ENCODE assay signal across 26 cellular contexts in genomic region chr16:12146966-12147365, GRCh38.
DNase-seq lines count a peak whose midpoint lies in the region; ATAC-seq and TF ChIP-seq lines count a peak whose summit lies in the region.
"Had no signal": no experiment of that assay in that cellular context is flagged by ENCODE, and none has a peak within 500 bp of the region (broad histone marks: within the 10 kb centered on the region; RNA-seq: fewer than 3 reads in every experiment).

No MANE protein-coding gene starts in this region.

- no peak overlapping the region for H2AK5ac ChIP-seq in mesendoderm (ENCODE audit: low read length)

- no peak overlapping the region for H3K4me2 ChIP-seq in mesendoderm (ENCODE audit: low read length)
- H3K4me2 ChIP-seq: smooth muscle cell had no signal

- peak overlapping the region; percentile 84 for H3K27ac Mint-ChIP-seq in CD4-positive, alpha-beta T cell
- H3K27ac Mint-ChIP-seq: activated CD4-positive, alpha-beta T cell treated with anti-CD3 and anti-CD28 coated beads, Interleukin-2, amount 10 ng/mL, durations not matched to agents 24 days and 14 days; activated CD8-positive, alpha-beta memory T cell treated with anti-CD3 and anti-CD28 coated beads, Interleukin-2, amount 10 ng/mL, durations not matched to agents 7 days and 5 days; activated T-cell treated with anti-CD3 and anti-CD28 coated beads, Interleukin-2, amount 50 U/mL, for 72 hours; CD14-positive monocyte; T-helper 1 cell treated with Interleukin-12 subunit alpha and Interleukin-12 subunit beta and Interleukin-4 antibody, amounts not matched to agents 30 μg/mL and 1 μg/mL, for 36 hours had no signal

- H3K79me2 ChIP-seq in mesendoderm (ENCODE audit: control insufficient read depth, insufficient read depth, low read length), result no peaks in the 10 kb centered on the region

- no peak overlapping the region for H2BK5ac ChIP-seq in mesendoderm (ENCODE audit: low read length)

- no peak overlapping the region for H2BK120ac ChIP-seq in mesendoderm (ENCODE audit: low read depth, low read length)

- H4K5ac ChIP-seq in mesendoderm (ENCODE audit: low read length), result no peak overlapping the region

- H4K8ac ChIP-seq in mesendoderm (ENCODE audit: low read depth, low read length), result no peak overlapping the region

- no peak overlapping the region for H3K4me3 ChIP-seq in AG10803 (ENCODE audit: low read length)
- no peak overlapping the region for H3K4me3 ChIP-seq in mesendoderm (ENCODE audit: low read length)
- H3K4me3 ChIP-seq: GM23248, Peyer's patch, smooth muscle cell, tibial artery had no signal

- no peaks in the 10 kb centered on the region for H3K36me3 ChIP-seq in mesendoderm (ENCODE audit: control insufficient read depth, insufficient read depth, low read length)
- H3K36me3 ChIP-seq: Peyer's patch, tibial artery had no signal

- DNase-seq in AG10803 (ENCODE audit: low read depth) (peak; percentile 42), NCI-H2171 (lab: John Stamatoyannopoulos, UW) (peak; percentile 29), mesendoderm (no peak), NCI-H524 treated with DMSO at 0.1 percent for 48 hours (lab: John Stamatoyannopoulos, UW) (no peak), hippocampal formation (lab: John Stamatoyannopoulos, UW) (no peak), T-helper 9 cell (no peak)
- DNase-seq in CD4-positive, alpha-beta T cell, result no peak
- DNase-seq: activated CD4-positive, alpha-beta T cell treated with anti-CD3 and anti-CD28 coated beads, Interleukin-2, amount 10 ng/mL, durations not matched to agents 24 days and 14 days; activated CD8-positive, alpha-beta memory T cell treated with anti-CD3 and anti-CD28 coated beads, Interleukin-2, amount 10 ng/mL, durations not matched to agents 7 days and 5 days; activated T-cell treated with anti-CD3 and anti-CD28 coated beads, Interleukin-2, amount 50 U/mL, for 72 hours; cerebellar nuclear complex; dorsolateral prefrontal cortex; GM23248; kidney glomerular epithelial cell; NCI-H2107; NCI-H510A; NK-92 treated with Interleukin-12 subunit alpha and Interleukin-12 subunit beta, amount 100 ng/mL, for 24 hours; Peyer's patch; stimulated activated CD4-positive, alpha-beta T cell treated with anti-CD3 and anti-CD28 coated beads, Interleukin-2, amount 100 ng/mL, for 48 hours; stimulated activated naive CD4-positive, alpha-beta T cell treated with Interleukin-2 at 50 U/mL for 16 hours; tibial artery had no signal

- ATAC-seq in CD4-positive, alpha-beta T cell (ENCODE audit: poor library complexity), result no peak
- no peak for ATAC-seq in HG03135 (IDR thresholded peaks at IDR 0.05; ENCODE audit: unreplicated experiment)
- ATAC-seq: activated CD8-positive, alpha-beta memory T cell treated with anti-CD3 and anti-CD28 coated beads, Interleukin-2, amount 10 ng/mL, durations not matched to agents 7 days and 5 days; activated naive CD4-positive, alpha-beta T cell treated with anti-CD3 and anti-CD28 coated beads, Interleukin-2, amount 50 U/mL, for 72 hours; activated T-cell treated with anti-CD3 and anti-CD28 coated beads, Interleukin-2, amount 50 U/mL, for 72 hours had no signal

- no peak overlapping the region for H3K9ac ChIP-seq in mesendoderm (ENCODE audit: low read length)
- H3K9ac ChIP-seq: GM23248 had no signal

- H3K79me1 ChIP-seq in mesendoderm (ENCODE audit: low read length), result no peaks in the 10 kb centered on the region

- no peaks in the 10 kb centered on the region for H3K9me3 Mint-ChIP-seq in CD4-positive, alpha-beta T cell
- H3K9me3 Mint-ChIP-seq: activated CD4-positive, alpha-beta T cell treated with anti-CD3 and anti-CD28 coated beads, Interleukin-2, amount 10 ng/mL, durations not matched to agents 24 days and 14 days; activated naive CD4-positive, alpha-beta T cell treated with anti-CD3 and anti-CD28 coated beads, Interleukin-2, amount 50 U/mL, for 72 hours; activated T-cell treated with anti-CD3 and anti-CD28 coated beads, Interleukin-2, amount 50 U/mL, for 72 hours; CD14-positive monocyte; T-helper 1 cell treated with Interleukin-12 subunit alpha and Interleukin-12 subunit beta and Interleukin-4 antibody, amounts not matched to agents 30 μg/mL and 1 μg/mL, for 36 hours had no signal

- H3K27ac ChIP-seq in CD4-positive, alpha-beta T cell (ENCODE audit: low read depth, low read length), result no peak overlapping the region
- no peak overlapping the region for H3K27ac ChIP-seq in mesendoderm (ENCODE audit: low read depth, low read length)
- H3K27ac ChIP-seq: GM23248, Peyer's patch, tibial artery had no signal

- no peak overlapping the region for H3K56ac ChIP-seq in mesendoderm (ENCODE audit: low read length)

- no peaks in the 10 kb centered on the region for H3K4me1 ChIP-seq in mesendoderm (ENCODE audit: control insufficient read depth, low read depth, low read length)
- H3K4me1 ChIP-seq: Peyer's patch, tibial artery had no signal

- no peak overlapping the region for H3K23ac ChIP-seq in mesendoderm (ENCODE audit: low read length)

- intact Hi-C loops in CD4-positive, alpha-beta T cell (cut with DNase I, micrococcal nuclease), result no loop called here

- no peaks in the 10 kb centered on the region for H3K27me3 ChIP-seq in CD4-positive, alpha-beta T cell (ENCODE audit: control insufficient read depth, insufficient read depth, low read length)
- no peaks in the 10 kb centered on the region for H3K27me3 ChIP-seq in mesendoderm (ENCODE audit: insufficient read depth, low read length, poor library complexity)
- H3K27me3 ChIP-seq: dorsolateral prefrontal cortex, Peyer's patch, tibial artery had no signal

- H2BK15ac ChIP-seq in mesendoderm (replicated peaks; ENCODE audit: low read depth), result peak overlapping the region; percentile 7

- CTCF ChIA-PET in CD4-positive, alpha-beta T cell (lab: Charles Lee), result no interaction called here

- H3K27me3 Mint-ChIP-seq in CD4-positive, alpha-beta T cell, result no peaks in the 10 kb centered on the region
- H3K27me3 Mint-ChIP-seq: activated CD4-positive, alpha-beta T cell treated with anti-CD3 and anti-CD28 coated beads, Interleukin-2, amount 10 ng/mL, durations not matched to agents 24 days and 14 days; activated CD8-positive, alpha-beta memory T cell treated with anti-CD3 and anti-CD28 coated beads, Interleukin-2, amount 10 ng/mL, durations not matched to agents 7 days and 5 days had no signal

- POLR2A ChIA-PET in CD4-positive, alpha-beta T cell (lab: Charles Lee), result no interaction called here

- no peak overlapping the region for H3K4me3 Mint-ChIP-seq in CD4-positive, alpha-beta T cell
- H3K4me3 Mint-ChIP-seq: activated CD4-positive, alpha-beta T cell treated with anti-CD3 and anti-CD28 coated beads, Interleukin-2, amount 10 ng/mL, durations not matched to agents 24 days and 14 days; activated CD8-positive, alpha-beta memory T cell treated with anti-CD3 and anti-CD28 coated beads, Interleukin-2, amount 10 ng/mL, durations not matched to agents 7 days and 5 days; activated T-cell treated with anti-CD3 and anti-CD28 coated beads, Interleukin-2, amount 50 U/mL, for 72 hours; CD14-positive monocyte; T-helper 1 cell treated with Interleukin-12 subunit alpha and Interleukin-12 subunit beta and Interleukin-4 antibody, amounts not matched to agents 30 μg/mL and 1 μg/mL, for 36 hours had no signal

- no CpG with 5 or more reads among the region's 8 CpGs for WGBS in mesendoderm (ENCODE audit: extremely low coverage, insufficient coverage, low lambda C conversion rate)

- TF ChIP-seq CTCF in AG10803 (conservative IDR thresholded peaks at IDR 0.05; ENCODE audit: low read length), result no peak
- no peak for TF ChIP-seq CTCF in CD4-positive, alpha-beta T cell (IDR thresholded peaks at IDR 0.05)

- H3K36me3 Mint-ChIP-seq in CD4-positive, alpha-beta T cell (ENCODE audit: low read depth), result peaks cover 26% of the 10 kb centered on the region
- H3K36me3 Mint-ChIP-seq: activated CD8-positive, alpha-beta memory T cell treated with anti-CD3 and anti-CD28 coated beads, Interleukin-2, amount 10 ng/mL, durations not matched to agents 7 days and 5 days; activated naive CD4-positive, alpha-beta T cell treated with anti-CD3 and anti-CD28 coated beads, Interleukin-2, amount 50 U/mL, for 72 hours had no signal

- no peak overlapping the region for H3K4ac ChIP-seq in mesendoderm (ENCODE audit: low read depth, low read length)

- H3K9me3 ChIP-seq in CD4-positive, alpha-beta T cell (ENCODE audit: control insufficient read depth, low read length), result no peaks in the 10 kb centered on the region
- H3K9me3 ChIP-seq: Peyer's patch, tibial artery had no signal

- peaks cover 49% of the 10 kb centered on the region for H3K4me1 Mint-ChIP-seq in CD4-positive, alpha-beta T cell (ENCODE audit: low read depth)
- H3K4me1 Mint-ChIP-seq: activated CD8-positive, alpha-beta memory T cell treated with anti-CD3 and anti-CD28 coated beads, Interleukin-2, amount 10 ng/mL, durations not matched to agents 7 days and 5 days had no signal

- H3K18ac ChIP-seq in mesendoderm (ENCODE audit: low read length), result no peak overlapping the region

Comparison
In these comparisons a context has a peak if more than half of its experiments do, and no peak if none do; other contexts are left out.
1. DNase-seq: peak in AG10803 (single experiment) and NCI-H2171 (single experiment); none in CD4-positive, alpha-beta T cell (0 of 10), mesendoderm (single experiment), NCI-H524 treated with DMSO at 0.1 percent for 48 hours (single experiment), hippocampal formation (0 of 2) and T-helper 9 cell (single experiment).